ENCODE assay signal across 26 cellular contexts in the genomic region with DNA sequence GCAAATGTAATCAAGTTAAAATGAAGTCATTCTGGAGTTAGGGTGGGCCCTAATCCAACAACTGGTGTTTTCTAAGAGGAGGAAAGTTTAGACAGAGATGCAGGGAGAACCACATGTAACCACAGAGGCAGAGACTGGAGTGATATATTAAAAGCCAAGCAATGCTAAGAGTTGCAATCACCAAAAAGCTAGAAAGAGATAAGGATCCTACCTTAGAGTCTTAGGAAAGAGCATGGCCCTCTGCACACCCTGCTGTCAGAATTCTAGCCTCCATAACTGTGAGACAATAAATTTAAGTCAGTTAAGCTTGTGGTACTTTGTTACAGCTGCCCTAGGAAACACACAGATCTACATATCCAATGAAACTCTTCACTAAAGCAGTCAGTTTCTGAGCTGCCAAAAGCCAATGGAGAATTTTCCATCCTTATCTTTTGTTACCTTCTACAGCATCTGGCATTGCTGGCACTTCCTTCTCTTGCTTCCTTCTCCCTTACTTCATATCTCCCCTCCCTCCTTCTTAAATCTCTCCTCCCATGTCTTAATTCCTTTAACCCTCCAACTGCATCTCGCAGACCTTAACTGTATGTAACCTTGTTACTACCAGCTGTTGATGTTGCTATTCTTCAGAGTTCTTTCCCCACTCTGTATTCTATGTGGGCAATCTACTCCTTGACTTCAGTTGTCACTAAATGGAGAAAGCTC. TPM values are rescaled to one million over a fixed set of nuclear protein-coding genes. Genes with fewer than 3 reads are reported as not detected.
DNase-seq lines count a peak whose midpoint lies in the region; ATAC-seq and TF ChIP-seq lines count a peak whose summit lies in the region.
"Had no signal": no experiment of that assay in that cellular context is flagged by ENCODE, and none has a peak within 500 bp of the region (broad histone marks: within the 10 kb centered on the region; RNA-seq: fewer than 3 reads in every experiment).

No MANE protein-coding gene starts in this region.

- in situ Hi-C loops in astrocyte of the cerebellum (cut with HindIII; ENCODE audit: low sequenced_read_pairs), result no loop called here

- H3K27ac ChIP-seq in cardiac muscle cell, result peak overlapping the region; percentile 91
- H3K27ac ChIP-seq: foreskin keratinocyte, prostate gland, SJSA1, thoracic aorta had no signal

- no peak for ATAC-seq in Right ventricle myocardium inferior
- ATAC-seq in GM18909 (IDR thresholded peaks at IDR 0.05; ENCODE audit: poor library complexity, unreplicated experiment), result no peak
- ATAC-seq: activated naive CD8-positive, alpha-beta T cell treated with anti-CD3 and anti-CD28 coated beads, Interleukin-2, amount 50 U/mL, for 24 hours had no signal

- peaks cover 74% of the 10 kb centered on the region for H3K4me1 ChIP-seq in cardiac muscle cell (ENCODE audit: low read depth)
- H3K4me1 ChIP-seq: prostate gland had no signal

- no peaks in the 10 kb centered on the region for H3K27me3 ChIP-seq in cardiac muscle cell
- H3K27me3 ChIP-seq: brain microvascular endothelial cell, foreskin keratinocyte, heart left ventricle, SJSA1, uterus had no signal

- TF ChIP-seq CTCF in cardiac muscle cell (IDR thresholded peaks at IDR 0.05; ENCODE audit: low read depth, low read length) (no peak), astrocyte of the cerebellum (IDR thresholded peaks at IDR 0.05; ENCODE audit: low read depth, low read length, missing control alignments) (no peak)

- DNase-seq in cardiac muscle cell (ENCODE audit: low read depth in 1 of 2, low spot score in 1 of 2) (no peak), Right ventricle myocardium inferior (ENCODE audit: missing footprints) (no peak), astrocyte of the cerebellum (ENCODE audit: low read depth) (no peak), kidney tubule cell (ENCODE audit: low spot score) (peak; percentile 35), T-helper 2 cell (no peak), DMS79 treated with DMSO at 0.1 percent for 48 hours (lab: John Stamatoyannopoulos, UW) (no peak)
- DNase-seq in stimulated activated CD4-positive, alpha-beta T cell treated with anti-CD3 and anti-CD28 coated beads, Interleukin-4, amount 100 ng/mL, for 1 hour, result no peak
- DNase-seq: activated CD4-positive, alpha-beta T cell treated with anti-CD3 and anti-CD28 coated beads for 4 hours; activated CD8-positive, alpha-beta memory T cell treated with anti-CD3 and anti-CD28 coated beads for 24 hours; activated gamma-delta T cell treated with Interleukin-2 at 50 U/mL for 16 hours; activated naive CD8-positive, alpha-beta T cell treated with anti-CD3 and anti-CD28 coated beads, Interleukin-2, amount 50 U/mL, for 24 hours; activated T-cell treated with anti-CD3 and anti-CD28 coated beads, Interleukin-2, amount 50 U/mL, for 1 hour; brain microvascular endothelial cell; CD8-positive, alpha-beta memory T cell; foreskin keratinocyte; heart left ventricle; left cardiac atrium; NCI-H1105; NCI-H1930; NCI-H526; uterus had no signal

- H3K9me3 ChIP-seq in cardiac muscle cell (ENCODE audit: low read depth), result no peaks in the 10 kb centered on the region
- H3K9me3 ChIP-seq: heart left ventricle, prostate gland, SJSA1, thoracic aorta, uterus had no signal

- H3K4me3 ChIP-seq in cardiac muscle cell (no peak overlapping the region), astrocyte of the cerebellum (ENCODE audit: low read depth, low read length) (peak overlapping the region; percentile 95)
- H3K4me3 ChIP-seq: heart left ventricle, prostate gland, SJSA1, thoracic aorta, uterus had no signal

- intact Hi-C loops in Right ventricle myocardium inferior (cut with DNase I), result no loop called here

- no peaks in the 10 kb centered on the region for H3K36me3 ChIP-seq in cardiac muscle cell
- H3K36me3 ChIP-seq: heart left ventricle, prostate gland, thoracic aorta, uterus had no signal

RNA-seq across cellular contexts. Expression of a gene that starts 11.2 kb away (rescaled TPM):
- total RNA-seq in cardiac muscle cell (53.9 and 88.4 TPM in 2 replicates), Right ventricle myocardium inferior (34.7 TPM)
- polyA plus RNA-seq in cardiac muscle cell, result 47.6 and 48.0 TPM in 2 replicates
- polyA plus RNA-seq: IgD-negative memory B cell had no signal
